Comparison of ENCODE assay signal across 1 cellular context in the genomic region with DNA sequence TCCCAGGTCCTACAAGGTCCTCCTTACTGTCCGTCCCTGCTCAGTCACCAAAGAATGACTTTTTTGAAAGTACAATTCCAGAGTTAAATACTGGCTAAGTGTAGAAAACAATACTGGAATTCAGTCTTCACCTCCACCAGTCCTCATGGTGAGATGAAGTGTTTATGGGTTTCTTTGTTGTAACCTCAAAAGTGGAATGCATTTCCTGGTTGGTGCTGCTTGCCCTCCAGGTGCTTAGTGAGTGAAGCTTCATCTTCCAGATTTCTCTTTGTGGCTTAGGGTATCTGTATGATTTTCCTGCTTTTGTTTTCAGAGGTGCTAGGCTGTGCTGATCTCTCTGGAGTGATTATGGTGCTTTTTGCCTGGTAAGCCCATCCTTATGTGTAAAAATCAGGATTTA.
TF ChIP-seq lines count a peak whose summit lies in the region.

No MANE protein-coding gene starts in this region.

TF ChIP-seq in H1, 55 proteins besides CTCF, POLR2A, EP300 and RAD21:
- TF ChIP-seq NANOG (IDR thresholded peaks at IDR 0.05; ENCODE audit: insufficient read depth, low read depth, low read length, poor library complexity, severe bottlenecking) (no peak), SUZ12 (IDR thresholded peaks at IDR 0.05; ENCODE audit: low read length) (no peak), ZNF274 (IDR thresholded peaks at IDR 0.05; ENCODE audit: borderline replicate concordance, extremely low read depth, low read length) (no peak), KDM5A (IDR thresholded peaks at IDR 0.05; ENCODE audit: low read length) (no peak), POLR2AphosphoS5 (IDR thresholded peaks at IDR 0.05; ENCODE audit: low read depth, low read length) (no peak), CBX5 (IDR thresholded peaks at IDR 0.05; ENCODE audit: low read depth, low read length) (no peak), RFX5 (IDR thresholded peaks at IDR 0.05; ENCODE audit: borderline replicate concordance, low read depth, low read length) (no peak), CEBPB (IDR thresholded peaks at IDR 0.05; ENCODE audit: low read depth, low read length) (no peak), RNF2 (IDR thresholded peaks at IDR 0.05; ENCODE audit: borderline replicate concordance, low read depth, low read length, missing control alignments, poor library complexity, severe bottlenecking) (no peak), SIRT6 (IDR thresholded peaks at IDR 0.05; ENCODE audit: low read length) (no peak), BACH1 (IDR thresholded peaks at IDR 0.05; ENCODE audit: low read length) (no peak), CHD2 (IDR thresholded peaks at IDR 0.05; ENCODE audit: low read length) (no peak), GABPA (IDR thresholded peaks at IDR 0.05; ENCODE audit: borderline replicate concordance, insufficient read depth, low read length) (no peak), SAP30 (IDR thresholded peaks at IDR 0.05; ENCODE audit: insufficient read depth, insufficient replicate concordance, low read length) (no peak), YY1 (IDR thresholded peaks at IDR 0.05; ENCODE audit: low read depth, low read length) (no peak)
- TF ChIP-seq, protein P1, sequence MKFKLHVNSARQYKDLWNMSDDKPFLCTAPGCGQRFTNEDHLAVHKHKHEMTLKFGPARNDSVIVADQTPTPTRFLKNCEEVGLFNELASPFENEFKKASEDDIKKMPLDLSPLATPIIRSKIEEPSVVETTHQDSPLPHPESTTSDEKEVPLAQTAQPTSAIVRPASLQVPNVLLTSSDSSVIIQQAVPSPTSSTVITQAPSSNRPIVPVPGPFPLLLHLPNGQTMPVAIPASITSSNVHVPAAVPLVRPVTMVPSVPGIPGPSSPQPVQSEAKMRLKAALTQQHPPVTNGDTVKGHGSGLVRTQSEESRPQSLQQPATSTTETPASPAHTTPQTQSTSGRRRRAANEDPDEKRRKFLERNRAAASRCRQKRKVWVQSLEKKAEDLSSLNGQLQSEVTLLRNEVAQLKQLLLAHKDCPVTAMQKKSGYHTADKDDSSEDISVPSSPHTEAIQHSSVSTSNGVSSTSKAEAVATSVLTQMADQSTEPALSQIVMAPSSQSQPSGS (IDR thresholded peaks at IDR 0.05; ENCODE audit: low read length), result no peak
